ENCODE assay signal across 8 cellular contexts in genomic region chr7:76317782-76318487, GRCh38. TPM values are rescaled to one million over a fixed set of nuclear protein-coding genes. Genes with fewer than 3 reads are reported as not detected.
A peak's percentile ranks its signal among the peaks of the same experiment; 100 is the strongest.
DNase-seq lines count a peak whose midpoint lies in the region; ATAC-seq and TF ChIP-seq lines count a peak whose summit lies in the region.

No MANE protein-coding gene starts in this region.

- POLR2A ChIA-PET in BJ (lab: Charles Lee), result interaction anchor here (0.6 to 0.8 kb wide), 2 partner anchors 26 to 85 kb away, joined by 3 read pairs; no protein-coding TSS in a partner anchor

- ATAC-seq in HG03457 (IDR thresholded peaks at IDR 0.05; ENCODE audit: unreplicated experiment) (peak; percentile 88), left lobe of liver (peak; percentile 86)

- DNase-seq in BJ (ENCODE audit: low read depth) (peak; percentile 75), GM19240 (ENCODE audit: insufficient read length, low spot score) (peak; percentile 95), NCI-H524 treated with DMSO at 0.1 percent for 48 hours (lab: John Stamatoyannopoulos, UW) (peak; percentile 87), coronary artery (ENCODE audit: low spot score) (peak; percentile 98), left lobe of liver (ENCODE audit: low spot score) (peak; percentile 98)
- DNase-seq in activated CD4-positive, alpha-beta T cell treated with anti-CD3 and anti-CD28 coated beads for 48 hours, result peak; percentile 97
- peak; percentile 89 for DNase-seq in stimulated activated CD4-positive, alpha-beta T cell treated with anti-CD3 and anti-CD28 coated beads, Interleukin-2, amount 100 ng/mL, for 4 hours (ENCODE audit: low read depth)

- CTCF ChIA-PET in BJ (lab: Yijun Ruan, JAX), result interaction anchor here (0.7 to 9.7 kb wide), 11 partner anchors 10 to 151 kb away, joined by 3 to 217 read pairs (median 5); partner anchors contain the start of gene YWHAG

- H3K27me3 ChIP-seq in BJ (ENCODE audit: control insufficient read depth, insufficient read depth, low read length), result no peaks in the 10 kb centered on the region

- H3K27ac ChIP-seq in coronary artery, result peak overlapping the region; percentile 98

- H3K36me3 ChIP-seq in BJ (ENCODE audit: control insufficient read depth, insufficient read depth, low read length), result peaks cover 3% of the 10 kb centered on the region

- TF ChIP-seq CTCF in BJ (IDR thresholded peaks at IDR 0.05; ENCODE audit: insufficient read depth, low read depth, low read length) (no peak), coronary artery (IDR thresholded peaks at IDR 0.05) (no peak)

- peak overlapping the region; percentile 83 for H3K4me3 ChIP-seq in BJ (ENCODE audit: low read depth, low read length)
- peak overlapping the region; percentile 91 for H3K4me3 ChIP-seq in coronary artery

RNA-seq across cellular contexts. Expression of gene HSPB1, which starts 15.5 kb away (rescaled TPM):
- polyA plus RNA-seq in BJ (2011; rRNA removed), result 642 and 966 TPM in 2 replicates
- polyA minus RNA-seq in BJ (2011; rRNA and poly(A)+ RNA removed), result 142 and 174 TPM in 2 replicates
- total RNA-seq in left lobe of liver, result 72.4 TPM

RNA-seq across cellular contexts. Expression of gene YWHAG, which starts 40.9 kb away (rescaled TPM):
- polyA plus RNA-seq in BJ (2011; rRNA removed), result 48.8 and 62.2 TPM in 2 replicates
- polyA minus RNA-seq in BJ (2011; rRNA and poly(A)+ RNA removed), result 61.2 and 72.1 TPM in 2 replicates
- total RNA-seq in left lobe of liver, result 44.8 TPM

Comparison
In these comparisons a context has a peak if more than half of its experiments do, and no peak if none do; other contexts are left out.
1. Peak in every context shown above with its lines: DNase-seq, ATAC-seq, H3K4me3 ChIP-seq and H3K27ac ChIP-seq.